ENCODE assay signal across 8 cellular contexts in the genomic region with DNA sequence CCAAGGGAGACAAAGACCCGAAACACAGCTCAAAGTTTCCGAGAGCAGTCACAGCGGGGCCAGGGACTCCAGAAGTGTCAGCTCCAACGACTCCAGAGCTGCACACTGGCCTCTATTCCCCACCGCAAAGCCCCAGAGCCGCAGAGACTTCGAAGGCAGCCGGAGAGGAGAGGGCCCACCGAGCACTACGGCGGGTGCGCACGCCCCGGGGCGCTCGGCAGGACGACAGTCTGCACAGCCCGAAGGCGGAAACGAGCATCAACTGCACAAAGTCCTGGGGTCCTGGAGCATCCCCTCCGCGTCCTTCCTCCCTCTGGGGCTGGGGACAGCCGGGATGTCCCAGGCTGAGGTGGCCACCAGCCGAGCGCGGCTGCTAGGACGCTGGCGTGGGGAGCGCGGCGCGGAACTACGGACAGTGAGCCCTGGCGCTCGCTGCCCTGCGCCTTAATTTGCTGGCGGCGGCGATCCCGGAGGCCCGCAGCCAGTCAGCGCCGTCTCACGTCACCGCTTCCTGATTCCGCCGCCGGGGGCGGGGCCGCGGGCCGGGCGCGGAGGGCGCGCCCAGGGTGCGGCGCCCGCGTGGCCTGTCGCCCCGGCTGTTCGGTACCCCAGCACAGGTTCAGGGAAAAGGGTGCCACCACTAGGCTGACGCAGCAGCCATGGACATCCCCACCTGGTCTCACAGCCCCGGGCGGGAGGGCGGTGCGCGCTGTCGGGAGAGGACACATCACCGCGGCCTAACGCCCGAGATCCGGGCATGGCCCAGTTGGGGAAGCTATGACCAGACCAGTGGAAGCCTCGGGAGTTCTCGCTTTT. TPM values are rescaled to one million over a fixed set of nuclear protein-coding genes. Genes with fewer than 3 reads are reported as not detected.
DNase-seq lines count a peak whose midpoint lies in the region; ATAC-seq and TF ChIP-seq lines count a peak whose summit lies in the region.

A gene with protein sequence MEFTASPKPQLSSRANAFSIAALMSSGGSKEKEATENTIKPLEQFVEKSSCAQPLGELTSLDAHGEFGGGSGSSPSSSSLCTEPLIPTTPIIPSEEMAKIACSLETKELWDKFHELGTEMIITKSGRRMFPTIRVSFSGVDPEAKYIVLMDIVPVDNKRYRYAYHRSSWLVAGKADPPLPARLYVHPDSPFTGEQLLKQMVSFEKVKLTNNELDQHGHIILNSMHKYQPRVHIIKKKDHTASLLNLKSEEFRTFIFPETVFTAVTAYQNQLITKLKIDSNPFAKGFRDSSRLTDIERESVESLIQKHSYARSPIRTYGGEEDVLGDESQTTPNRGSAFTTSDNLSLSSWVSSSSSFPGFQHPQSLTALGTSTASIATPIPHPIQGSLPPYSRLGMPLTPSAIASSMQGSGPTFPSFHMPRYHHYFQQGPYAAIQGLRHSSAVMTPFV (minus strand): TSS at position 421 of the 816 bp plus-strand sequence. CDS start 480 bp downstream, outside the sequence.

- no peak for TF ChIP-seq CTCF in choroid plexus epithelial cell (conservative IDR thresholded peaks at IDR 0.05; ENCODE audit: low read depth, low read length)
- TF ChIP-seq CTCF in lower lobe of right lung (IDR thresholded peaks at IDR 0.05): no peak
- no peak for TF ChIP-seq CTCF in tibial artery (IDR thresholded peaks at IDR 0.05)

- no peak within 1 kb of the TSS for H3K27ac ChIP-seq in lower lobe of right lung
- no peak within 1 kb of the TSS for H3K27ac ChIP-seq in tibial artery

- peak within 1 kb of the TSS; percentile 29 for H3K4me3 ChIP-seq in choroid plexus epithelial cell (ENCODE audit: low read depth, low read length)
- H3K4me3 ChIP-seq in lower lobe of right lung: peak within 1 kb of the TSS; percentile 49
- peak within 1 kb of the TSS; percentile 37 to 47 for H3K4me3 ChIP-seq in tibial artery

- DNase-seq in activated CD8-positive, alpha-beta memory T cell treated with anti-CD3 and anti-CD28 coated beads for 24 hours: peak; percentile 62
- DNase-seq in activated CD8-positive, alpha-beta memory T cell treated with anti-CD3 and anti-CD28 coated beads, Interleukin-2, amount 50 U/mL, for 4 hours: no peak
- DNase-seq in NCI-H748 (lab: John Stamatoyannopoulos, UW; ENCODE audit: unreplicated experiment) (peak; percentile 73), choroid plexus epithelial cell (ENCODE audit: low read depth) (no peak), lower lobe of right lung (peak; percentile 59), tibial artery (no peak), HPDE6-E6E7 (ENCODE audit: extremely low spot score) (no peak), hypothalamus (lab: John Stamatoyannopoulos, UW) (no peak)

- peak; percentile 76 to 80 for ATAC-seq in lower lobe of right lung

- H3K4me1 ChIP-seq in lower lobe of right lung: peaks cover 8% of the 10 kb centered on the region
- H3K4me1 ChIP-seq in tibial artery: peaks cover 0 to 30% (median 17%) of the 10 kb centered on the region in 4 donors

- intact Hi-C loops in lower lobe of right lung (cut with DNase I) (no loop called here), tibial artery (cut with DNase I; ENCODE audit: low total_unique reads) (no loop called here)

- H3K36me3 ChIP-seq in lower lobe of right lung (no peaks in the 10 kb centered on the region), tibial artery (no peaks in the 10 kb centered on the region)

- H3K9me3 ChIP-seq in lower lobe of right lung (no peaks in the 10 kb centered on the region), tibial artery (no peaks in the 10 kb centered on the region)

- H3K27me3 ChIP-seq in lower lobe of right lung (ENCODE audit: low read depth) (peaks cover 99% of the 10 kb centered on the region), tibial artery (peaks cover 0 to 95% of the 10 kb centered on the region in 2 donors)

RNA-seq across cellular contexts. Expression of the gene that starts here (rescaled TPM):
- total RNA-seq in lower lobe of right lung: 0.65 TPM

Comparison
In these comparisons a context has a peak if more than half of its experiments do, and no peak if none do; other contexts are left out.
1. DNase-seq: peak in activated CD8-positive, alpha-beta memory T cell treated with anti-CD3 and anti-CD28 coated beads for 24 hours (single experiment) and NCI-H748 (single experiment); none in activated CD8-positive, alpha-beta memory T cell treated with anti-CD3 and anti-CD28 coated beads, Interleukin-2, amount 50 U/mL, for 4 hours (single experiment), choroid plexus epithelial cell (single experiment), tibial artery (0 of 2), HPDE6-E6E7 (single experiment) and hypothalamus (0 of 51).
2. Peak in DNase-seq, ATAC-seq and H3K4me3 ChIP-seq in lower lobe of right lung; RNA of the gene not detected or under 1 TPM.
3. Peak in every context shown above with its lines, with median percentiles within 50 percentile points of each other: H3K4me3 ChIP-seq.